In the genomic region with DNA sequence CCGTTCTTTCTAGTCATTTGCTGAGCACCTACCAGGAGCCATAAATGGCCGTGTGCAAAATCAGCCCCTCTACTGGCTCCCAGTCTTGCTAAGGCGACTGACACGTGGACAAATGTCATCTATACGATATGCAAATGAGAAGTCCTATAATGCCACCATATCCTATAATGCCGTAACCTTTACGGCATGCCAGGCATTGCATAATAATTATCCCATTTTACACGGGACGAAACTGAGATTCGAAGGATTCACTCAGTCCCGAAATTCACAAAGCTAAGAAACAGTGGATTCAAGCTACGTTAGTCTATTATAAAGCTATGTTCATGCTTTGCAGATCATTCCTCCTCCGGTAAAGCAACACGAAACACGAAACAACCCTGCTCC, we compare ENCODE assay signal across 9 cellular contexts. TPM values are rescaled to one million over a fixed set of nuclear protein-coding genes. Genes with fewer than 3 reads are reported as not detected.
DNase-seq lines count a peak whose midpoint lies in the region; ATAC-seq, FAIRE-seq and TF ChIP-seq lines count a peak whose summit lies in the region.
"Had no signal": no experiment of that assay in that cellular context is flagged by ENCODE, and none has a peak within 500 bp of the region (broad histone marks: within the 10 kb centered on the region; RNA-seq: fewer than 3 reads in every experiment).

No MANE protein-coding gene starts in this region.

- H3K56ac ChIP-seq in IMR-90 (ENCODE audit: extremely low read depth, insufficient read depth, low read length) (no peak overlapping the region), H1 (replicated peaks; ENCODE audit: insufficient read length, low read depth, low read length) (no peak overlapping the region)

- no peak overlapping the region for H2AK9ac ChIP-seq in IMR-90 (replicated peaks; ENCODE audit: low read depth, low read length, poor library complexity)

- H3K4ac ChIP-seq in IMR-90 (ENCODE audit: low read depth, low read length) (no peak overlapping the region), H1 (replicated peaks; ENCODE audit: insufficient read length, low read depth, low read length) (no peak overlapping the region)

- H4K5ac ChIP-seq in IMR-90 (ENCODE audit: low read depth, low read length) (no peak overlapping the region), H1 (ENCODE audit: insufficient read length, low read depth, low read length) (no peak overlapping the region)

- TF ChIP-seq POLR2A in IMR-90 (IDR thresholded peaks at IDR 0.05; ENCODE audit: low read depth, low read length): no peak
- TF ChIP-seq POLR2A in H1 (IDR thresholded peaks at IDR 0.05; ENCODE audit: control extremely low read depth in 1 of 2, low read depth in 2 of 2, low read length in 2 of 2): no peak

- DNase-seq in IMR-90: no peak
- no peak for DNase-seq in H1 (ENCODE audit: low read depth in 1 of 2, low spot score in 2 of 2)
- no peak for DNase-seq in smooth muscle cell (lab: John Stamatoyannopoulos, UW; ENCODE audit: unreplicated experiment)
- no peak for DNase-seq in islet precursor cell
- no peak for DNase-seq in CD4-positive, alpha-beta T cell

- CTCF ChIA-PET in IMR-90 (lab: Yijun Ruan, JAX): interaction anchor here (0.6 to 1.8 kb wide), 10 partner anchors 20 to 494 kb away, joined by 3 to 8 read pairs (median 4); a partner anchor contains a TSS
- CTCF ChIA-PET in H1 (lab: Charles Lee; ENCODE audit: partially characterized antibody): interaction anchor here (0.6 to 5.2 kb wide), 31 partner anchors 8 to 664 kb away, joined by 3 to 48 read pairs (median 6); a partner anchor contains a TSS
- CTCF ChIA-PET in CD4-positive, alpha-beta T cell (lab: Charles Lee): interaction anchor here (1.0 to 2.2 kb wide), 14 partner anchors 9 to 489 kb away, joined by 3 to 31 read pairs (median 4); a partner anchor contains a TSS

- H2BK20ac ChIP-seq in IMR-90 (ENCODE audit: low read depth, low read length) (no peak overlapping the region), H1 (ENCODE audit: low read length) (peak overlapping the region; percentile 29; the same call in 1 of the 2 replicates)

- H2AFZ ChIP-seq in IMR-90 (replicated peaks; ENCODE audit: low read length, poor library complexity) (no peak overlapping the region), H1 (ENCODE audit: low read length) (0 out of 2 replicates have a peak overlapping the region, but pooled peaks have one; percentile 15), smooth muscle cell (ENCODE audit: low read depth) (no peak overlapping the region)

- H3K79me2 ChIP-seq in H1 (ENCODE audit: control insufficient read depth in 1 of 2, insufficient read depth in 2 of 2, low read length in 2 of 2) (no peaks in the 10 kb centered on the region), smooth muscle cell (ENCODE audit: low read depth) (no peaks in the 10 kb centered on the region)

- no peaks in the 10 kb centered on the region for H3K36me3 ChIP-seq in BLaER1 treated with 17β-estradiol and CSF1 and Interleukin-3, amounts not matched to agents 10 nM and 100 nM
- no peaks in the 10 kb centered on the region for H3K36me3 ChIP-seq in IMR-90 (ENCODE audit: control insufficient read depth, insufficient read depth, low read length)
- no peaks in the 10 kb centered on the region for H3K36me3 ChIP-seq in H1 (ENCODE audit: control insufficient read depth in 2 of 4, insufficient read depth in 4 of 4, low read length in 3 of 4)
- H3K36me3 ChIP-seq in smooth muscle cell (ENCODE audit: low read depth): no peaks in the 10 kb centered on the region
- H3K36me3 ChIP-seq: HAP-1 had no signal

- H3K4me2 ChIP-seq in BLaER1 treated with 17β-estradiol and CSF1 and Interleukin-3, amounts not matched to agents 10 nM and 100 nM: peak overlapping the region in 9 of 11 experiments; percentile 58 to 82 (median 69); a peak in 17 of 22 replicates
- H3K4me2 ChIP-seq in IMR-90 (ENCODE audit: low read depth, low read length) (no peak overlapping the region), H1 (ENCODE audit: insufficient read depth in 1 of 2, low read depth in 2 of 2, low read length in 2 of 2) (peak overlapping the region in 1 of 2 experiments; percentile 12; a peak in 1 of 4 replicates), smooth muscle cell (peak overlapping the region; percentile 74)

- H3K18ac ChIP-seq in IMR-90 (ENCODE audit: low read depth, low read length) (no peak overlapping the region), H1 (ENCODE audit: extremely low read depth, low read length) (no peak overlapping the region)

- no peak for TF ChIP-seq CTCF in IMR-90 (conservative IDR thresholded peaks at IDR 0.05; ENCODE audit: low read depth, low read length)
- no peak for TF ChIP-seq CTCF in H1 (IDR thresholded peaks at IDR 0.05; ENCODE audit: control extremely low read depth in 1 of 3, insufficient read depth in 1 of 3, low read depth in 1 of 3, low read length in 3 of 3)
- TF ChIP-seq CTCF in smooth muscle cell (IDR thresholded peaks at IDR 0.05; ENCODE audit: borderline replicate concordance, insufficient read depth, poor library complexity, severe bottlenecking): no peak
- no peak for TF ChIP-seq CTCF in CD4-positive, alpha-beta T cell (IDR thresholded peaks at IDR 0.05)

- peaks cover 10 to 56% (median 39%) of the 10 kb centered on the region in 10 experiments for H3K4me1 ChIP-seq in BLaER1 treated with 17β-estradiol and CSF1 and Interleukin-3, amounts not matched to agents 10 nM and 100 nM
- H3K4me1 ChIP-seq in IMR-90 (ENCODE audit: control insufficient read depth, insufficient read depth, low read length) (peaks cover 2% of the 10 kb centered on the region; the same call in 1 of the 2 replicates), H1 (replicated peaks in 1 of 4; ENCODE audit: control insufficient read depth in 3 of 4, insufficient read depth in 4 of 4, low read length in 3 of 4) (peaks cover 7 to 19% (median 12%) of the 10 kb centered on the region in 4 experiments), smooth muscle cell (ENCODE audit: low read depth) (peaks cover 14% of the 10 kb centered on the region)
- H3K4me1 ChIP-seq: HAP-1 had no signal

- H3K9me1 ChIP-seq in IMR-90 (ENCODE audit: insufficient read depth, low read length): no peaks in the 10 kb centered on the region; the same call in 1 of the 2 replicates

- no peak overlapping the region for H2BK5ac ChIP-seq in IMR-90 (ENCODE audit: low read depth, low read length, poor library complexity, severe bottlenecking)
- H2BK5ac ChIP-seq in H1 (ENCODE audit: low read depth, low read length): no peak overlapping the region

- no peaks in the 10 kb centered on the region for H3K27me3 Mint-ChIP-seq in CD4-positive, alpha-beta T cell

- H4K20me1 ChIP-seq in BLaER1 treated with 17β-estradiol and CSF1 and Interleukin-3, amounts not matched to agents 10 nM and 100 nM: no peaks in the 10 kb centered on the region
- no peaks in the 10 kb centered on the region for H4K20me1 ChIP-seq in IMR-90 (ENCODE audit: insufficient read depth, low read length)
- H4K20me1 ChIP-seq in H1 (replicated peaks in 1 of 2; ENCODE audit: control insufficient read depth in 1 of 2, insufficient read depth in 2 of 2, low read length in 2 of 2): no peaks in the 10 kb centered on the region
- no peaks in the 10 kb centered on the region for H4K20me1 ChIP-seq in smooth muscle cell (ENCODE audit: low read depth)

- H3K79me1 ChIP-seq in IMR-90 (ENCODE audit: low read depth in 1 of 2, low read length in 2 of 2) (no peaks in the 10 kb centered on the region), H1 (ENCODE audit: low read depth, low read length) (no peaks in the 10 kb centered on the region)

- no peaks in the 10 kb centered on the region for H3K27me3 ChIP-seq in BLaER1 treated with 17β-estradiol and CSF1 and Interleukin-3, amounts not matched to agents 10 nM and 100 nM
- H3K27me3 ChIP-seq in IMR-90 (ENCODE audit: control insufficient read depth, insufficient read depth, low read length) (no peaks in the 10 kb centered on the region), H1 (replicated peaks in 1 of 4; ENCODE audit: control insufficient read depth in 3 of 4, extremely low read depth in 1 of 4, insufficient read depth in 3 of 4, low read length in 3 of 4) (no peaks in the 10 kb centered on the region), smooth muscle cell (ENCODE audit: low read depth) (no peaks in the 10 kb centered on the region)
- no peaks in the 10 kb centered on the region for H3K27me3 ChIP-seq in CD4-positive, alpha-beta T cell (ENCODE audit: control insufficient read depth, insufficient read depth, low read length)

- dilution Hi-C loops in IMR-90 (cut with HindIII; ENCODE audit: low sequenced_read_pairs, unreplicated experiment): no loop called here

- H3K4me1 Mint-ChIP-seq in CD4-positive, alpha-beta T cell (ENCODE audit: low read depth): peaks cover 43% of the 10 kb centered on the region

- no peak overlapping the region; the same call in 1 of the 2 replicates for H2AK5ac ChIP-seq in IMR-90 (ENCODE audit: low read depth, low read length)
- no peak overlapping the region for H2AK5ac ChIP-seq in H1 (ENCODE audit: low read depth, low read length)

- H4K91ac ChIP-seq in IMR-90 (ENCODE audit: insufficient read depth, low read depth, low read length): no peak overlapping the region
- no peak overlapping the region for H4K91ac ChIP-seq in H1 (replicated peaks; ENCODE audit: insufficient read length, low read length)

- H2BK15ac ChIP-seq in IMR-90 (ENCODE audit: low read depth, low read length): no peak overlapping the region
- no peak overlapping the region for H2BK15ac ChIP-seq in H1 (ENCODE audit: low read length)

- in situ Hi-C loops in IMR-90 (cut with MboI; ENCODE audit: low sequenced_read_pairs): loop anchor here (10.0 kb wide), 1 partner anchor 492 kb away; no protein-coding TSS in a partner anchor

- H2BK120ac ChIP-seq in IMR-90 (ENCODE audit: low read depth, low read length): no peak overlapping the region
- no peak overlapping the region for H2BK120ac ChIP-seq in H1 (replicated peaks; ENCODE audit: low read depth, low read length)

- H3K9ac ChIP-seq in BLaER1 treated with 17β-estradiol and CSF1 and Interleukin-3, amounts not matched to agents 10 nM and 100 nM: peak overlapping the region in 7 of 11 experiments; percentile 7 to 47 (median 25); a peak in 8 of 22 replicates
- H3K9ac ChIP-seq in IMR-90 (ENCODE audit: low read depth, low read length): no peak overlapping the region
- H3K9ac ChIP-seq in H1 (replicated peaks in 1 of 4; ENCODE audit: extremely low read depth in 1 of 4, low read depth in 3 of 4, low read length in 3 of 4): no peak overlapping the region
- H3K9ac ChIP-seq in smooth muscle cell (ENCODE audit: low read depth): no peak overlapping the region

- TF ChIP-seq RAD21 in IMR-90 (IDR thresholded peaks at IDR 0.05; ENCODE audit: low read length) (no peak), H1 (IDR thresholded peaks at IDR 0.05 in 1 of 2, conservative IDR thresholded peaks at IDR 0.05 in 1 of 2; ENCODE audit: low read depth in 2 of 2, low read length in 2 of 2) (no peak)

- peak overlapping the region in 8 of 11 experiments; percentile 51 to 76 (median 64); a peak in 15 of 22 replicates for H3K27ac ChIP-seq in BLaER1 treated with 17β-estradiol and CSF1 and Interleukin-3, amounts not matched to agents 10 nM and 100 nM
- H3K27ac ChIP-seq in IMR-90 (ENCODE audit: insufficient read depth, low read length): no peak overlapping the region
- H3K27ac ChIP-seq in H1 (ENCODE audit: low read depth, low read length): no peak overlapping the region
- no peak overlapping the region for H3K27ac ChIP-seq in smooth muscle cell (ENCODE audit: low read depth)
- H3K27ac ChIP-seq in CD4-positive, alpha-beta T cell (ENCODE audit: low read depth, low read length): no peak overlapping the region
- H3K27ac ChIP-seq: RWPE1 had no signal

- peak overlapping the region; percentile 56; the same call in 1 of the 2 replicates for H2BK12ac ChIP-seq in H1 (ENCODE audit: low read depth, low read length)

- H4K8ac ChIP-seq in IMR-90 (ENCODE audit: low read depth in 2 of 2, low read length in 2 of 2) (no peak overlapping the region), H1 (ENCODE audit: extremely low read depth, insufficient read depth, low read length) (no peak overlapping the region)

- H3K27ac Mint-ChIP-seq in CD4-positive, alpha-beta T cell: no peak overlapping the region

- ATAC-seq in IMR-90 (ENCODE audit: low read depth): no peak
- ATAC-seq in HG03045 (IDR thresholded peaks at IDR 0.05; ENCODE audit: unreplicated experiment): no peak
- ATAC-seq in CD4-positive, alpha-beta T cell (ENCODE audit: poor library complexity): no peak

- H3K9me3 ChIP-seq in BLaER1 treated with 17β-estradiol and CSF1 and Interleukin-3, amounts not matched to agents 10 nM and 100 nM (replicated peaks in 1 of 11): no peaks in the 10 kb centered on the region
- H3K9me3 ChIP-seq in IMR-90 (ENCODE audit: control insufficient read depth, insufficient read depth, low read length) (no peaks in the 10 kb centered on the region), H1 (ENCODE audit: insufficient read depth in 2 of 2, low read depth in 1 of 2, low read length in 1 of 2) (no peaks in the 10 kb centered on the region; a peak in 1 of 4 replicates), smooth muscle cell (replicated peaks; ENCODE audit: low read depth) (no peaks in the 10 kb centered on the region)
- H3K9me3 ChIP-seq in CD4-positive, alpha-beta T cell (ENCODE audit: control insufficient read depth, low read length): no peaks in the 10 kb centered on the region
- H3K9me3 ChIP-seq: HAP-1 had no signal

- H3K9me3 Mint-ChIP-seq in CD4-positive, alpha-beta T cell: no peaks in the 10 kb centered on the region

- no peaks in the 10 kb centered on the region for H3F3A ChIP-seq in smooth muscle cell (ENCODE audit: low read depth)

- no peak overlapping the region for H3K4me3 Mint-ChIP-seq in CD4-positive, alpha-beta T cell

- TF ChIP-seq EP300 in H1 (IDR thresholded peaks at IDR 0.05; ENCODE audit: borderline replicate concordance in 1 of 2, low read depth in 2 of 2, low read length in 2 of 2): no peak

- H3K14ac ChIP-seq in IMR-90 (replicated peaks; ENCODE audit: low read depth, low read length) (no peak overlapping the region), H1 (ENCODE audit: insufficient read length) (no peak overlapping the region)

- no peaks in the 10 kb centered on the region for H3K36me3 Mint-ChIP-seq in CD4-positive, alpha-beta T cell (ENCODE audit: low read depth)

- FAIRE-seq in H1 (lab: Jason Lieb, UNC): no peak

- POLR2A ChIA-PET in IMR-90 (lab: Charles Lee; ENCODE audit: unreplicated experiment): no interaction called here
- POLR2A ChIA-PET in H1 (lab: Charles Lee; ENCODE audit: partially characterized antibody): interaction anchor here (1.3 to 1.8 kb wide), 2 partner anchors 12 to 44 kb away, joined by 3 to 7 read pairs; a partner anchor contains a TSS
- POLR2A ChIA-PET in CD4-positive, alpha-beta T cell (lab: Charles Lee): interaction anchor here (1.1 to 2.3 kb wide), 8 partner anchors 12 to 89 kb away, joined by 3 to 9 read pairs (median 8); a partner anchor contains a TSS

- H3K23me2 ChIP-seq in H1 (ENCODE audit: low read depth, low read length): no peaks in the 10 kb centered on the region

- no TSS peak for BruUV-seq in IMR-90 (replicated peaks; lab: Mats Ljungman, UMichigan)

- H3K23ac ChIP-seq in IMR-90 (ENCODE audit: low read depth, low read length) (no peak overlapping the region), H1 (ENCODE audit: insufficient read length) (no peak overlapping the region)

- WGBS in IMR-90 (ENCODE audit: extremely low coverage in 2 of 2, insufficient read length in 1 of 2), 2 experiments: 92% methylated on average over 11 of the region's 15 CpGs; no CpG with 5 or more reads in 1 of the 2 experiments
- WGBS in H1 (ENCODE audit: extremely low coverage in 1 of 2, insufficient coverage in 1 of 2, insufficient read length in 1 of 2, insufficient replicate concordance in 2 of 2, low coverage in 1 of 2, low lambda C conversion rate in 2 of 2, missing lambda C conversion rate in 1 of 2), 2 experiments: 87% methylated on average over 15 of the region's 15 CpGs; no CpG with 5 or more reads in 1 of the 2 experiments
- 83% methylated on average over 15 of the region's 15 CpGs for WGBS in smooth muscle cell (ENCODE audit: low lambda C conversion rate)

- no peak overlapping the region for H3K4me3 ChIP-seq in BLaER1 treated with 17β-estradiol and CSF1 and Interleukin-3, amounts not matched to agents 10 nM and 100 nM
- H3K4me3 ChIP-seq in IMR-90 (ENCODE audit: insufficient read depth, low read depth, low read length) (no peak overlapping the region), H1 (ENCODE audit: extremely low read depth in 1 of 4, insufficient read depth in 2 of 4, low read depth in 3 of 4, low read length in 4 of 4) (no peak overlapping the region), smooth muscle cell (no peak overlapping the region)

- intact Hi-C loops in IMR-90 (cut with micrococcal nuclease): loop anchor here (2.0 to 5.0 kb wide), 2 partner anchors 354 to 490 kb away; a partner anchor contains a TSS
- intact Hi-C loops in CD4-positive, alpha-beta T cell (cut with DNase I, micrococcal nuclease): loop anchor here (2.0 to 5.0 kb wide), 5 partner anchors 35 to 490 kb away; a partner anchor contains a TSS

RNA-seq across cellular contexts. Expression of a gene that starts 34.1 kb away (rescaled TPM):
- total RNA-seq in IMR-90 (2012; rRNA removed) (18.6 and 26.4 TPM in 2 replicates), smooth muscle cell (58.3 and 59.2 TPM in 2 replicates)
- polyA plus RNA-seq in IMR-90 (2012; rRNA removed) (13.0 and 14.5 TPM in 2 replicates), H1 (2011; rRNA removed) (13.2 and 16.6 TPM in 2 replicates), smooth muscle cell (42.6 and 63.3 TPM in 2 replicates)
- 6.0 and 11.0 TPM in 2 replicates for polyA plus RNA-seq in IMR-90 (2012; cell fraction: cytosol; rRNA removed)
- 24.2 and 39.6 TPM in 2 replicates for polyA plus RNA-seq in IMR-90 (2012; cell fraction: nucleus; rRNA removed; ENCODE audit: low replicate concordance)
- 21.9 and 28.2 TPM in 2 replicates for total RNA-seq in H1 (2021; fragmentation: NEBNext Ultra II Directional; extraction: Animal tissue kit (Norgen Biotek cat#: 25700))
- 19.0 TPM for polyA plus RNA-seq in H1 (2011; cell fraction: cytosol; rRNA removed)
- polyA plus RNA-seq in H1 (2011; cell fraction: nucleus; rRNA removed): 18.3 TPM
- polyA plus RNA-seq in H1 (2012, experiment 1 of 2): 13.8 to 21.3 TPM (median 15.7 TPM) in 4 replicates
- polyA plus RNA-seq in H1 (2012, experiment 2 of 2): 6.7 TPM
- 26.4 TPM for polyA plus RNA-seq in H1 (2013, experiment 1 of 2)
- polyA plus RNA-seq in H1 (2013, experiment 2 of 2): 24.0 TPM
- 13.8 and 17.6 TPM in 2 replicates for polyA minus RNA-seq in H1 (2011; rRNA and poly(A)+ RNA removed)
- polyA minus RNA-seq in H1 (2011; cell fraction: cytosol; rRNA and poly(A)+ RNA removed): 13.9 TPM
- 27.4 TPM for polyA minus RNA-seq in H1 (2011; cell fraction: nucleus; rRNA and poly(A)+ RNA removed)
- total RNA-seq in CD4-positive, alpha-beta T cell: 100 to 1,000 TPM; 139 to 150 TPM

RNA-seq across cellular contexts. Expression of a gene that starts 44.7 kb away (rescaled TPM):
- not detected in 2 replicates for total RNA-seq in IMR-90 (2012; rRNA removed)
- 0.17 and 0.24 TPM in 2 replicates for polyA plus RNA-seq in IMR-90 (2012; rRNA removed)
- 0.06 and 0.12 TPM in 2 replicates for polyA plus RNA-seq in IMR-90 (2012; cell fraction: cytosol; rRNA removed)
- 0.05 and 0.13 TPM in 2 replicates for polyA plus RNA-seq in IMR-90 (2012; cell fraction: nucleus; rRNA removed; ENCODE audit: low replicate concordance)
- total RNA-seq in H1 (2021; fragmentation: NEBNext Ultra II Directional; extraction: Animal tissue kit (Norgen Biotek cat#: 25700)): 2.0 and 2.2 TPM in 2 replicates
- 1.7 and 2.0 TPM in 2 replicates for polyA plus RNA-seq in H1 (2011; rRNA removed)
- 1.3 TPM for polyA plus RNA-seq in H1 (2011; cell fraction: cytosol; rRNA removed)
- 2.6 TPM for polyA plus RNA-seq in H1 (2011; cell fraction: nucleus; rRNA removed)
- polyA plus RNA-seq in H1 (2012, experiment 1 of 2): 0.88 to 1.3 TPM (median 0.95 TPM) in 4 replicates
- 0.68 TPM for polyA plus RNA-seq in H1 (2012, experiment 2 of 2)
- polyA plus RNA-seq in H1 (2013, experiment 1 of 2): 0.75 TPM
- 1.1 TPM for polyA plus RNA-seq in H1 (2013, experiment 2 of 2)
- 1.6 and 1.8 TPM in 2 replicates for polyA minus RNA-seq in H1 (2011; rRNA and poly(A)+ RNA removed)
- polyA minus RNA-seq in H1 (2011; cell fraction: cytosol; rRNA and poly(A)+ RNA removed): 3.8 TPM
- 3.6 TPM for polyA minus RNA-seq in H1 (2011; cell fraction: nucleus; rRNA and poly(A)+ RNA removed)
- 0.54 and 1.2 TPM in 2 replicates for total RNA-seq in smooth muscle cell
- 0.62 and 4.0 TPM in 2 replicates for polyA plus RNA-seq in smooth muscle cell
- total RNA-seq in CD4-positive, alpha-beta T cell: under 1 TPM in 1 of 2 experiments, not detected in 1; 0.03 TPM

Comparison
In these comparisons a context has a peak if more than half of its experiments do, and no peak if none do; other contexts are left out.
1. H3K27ac ChIP-seq: peak in BLaER1 treated with 17β-estradiol and CSF1 and Interleukin-3, amounts not matched to agents 10 nM and 100 nM (8 of 11); none in IMR-90 (single experiment), H1 (single experiment), smooth muscle cell (single experiment) and CD4-positive, alpha-beta T cell (single experiment).
2. H3K9ac ChIP-seq: peak in BLaER1 treated with 17β-estradiol and CSF1 and Interleukin-3, amounts not matched to agents 10 nM and 100 nM (7 of 11); none in IMR-90 (single experiment), H1 (0 of 4) and smooth muscle cell (single experiment).